In the genomic region with DNA sequence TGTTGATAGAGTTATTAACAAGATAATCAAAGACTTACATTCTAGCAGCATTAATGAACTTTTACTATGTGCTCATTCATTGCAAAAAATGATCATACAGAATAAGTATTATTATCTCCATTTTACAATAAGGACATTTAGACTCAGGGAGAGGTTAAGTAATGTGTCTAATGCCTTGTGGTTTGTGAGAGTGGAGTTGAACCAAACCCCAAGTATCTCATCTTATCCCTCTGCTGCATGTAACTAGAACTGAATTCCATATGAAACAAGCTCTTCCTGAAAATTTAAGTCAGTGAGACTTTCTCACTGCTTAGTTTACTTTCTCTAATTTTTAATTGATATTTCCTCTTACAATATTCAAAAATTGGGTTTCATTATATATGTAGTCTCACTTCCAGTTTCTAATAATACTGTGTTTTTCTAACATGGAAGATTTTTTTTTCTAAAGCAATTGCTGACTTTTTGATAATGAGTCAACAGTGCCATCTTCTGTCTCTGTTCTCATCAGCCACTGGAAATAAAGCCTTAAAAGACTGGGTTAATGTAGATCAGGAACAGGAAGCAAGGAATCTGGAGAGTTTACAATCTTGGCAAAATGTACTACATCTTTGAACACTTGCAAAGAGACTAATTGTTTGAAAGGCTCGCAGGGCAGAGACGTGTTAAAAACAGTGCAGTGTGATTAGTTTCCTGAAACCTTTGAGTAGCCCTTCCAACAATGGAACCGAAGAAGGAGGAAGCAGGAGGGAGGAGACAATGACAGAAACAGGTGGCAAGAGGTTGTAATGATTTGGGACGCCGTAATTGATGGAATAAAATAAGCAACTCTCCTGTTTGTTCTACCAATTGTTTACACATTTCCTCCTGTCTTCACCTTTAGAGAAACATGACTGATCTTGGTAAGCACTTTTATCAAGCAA, we compare ENCODE assay signal across 8 cellular contexts.
A peak's percentile ranks its signal among the peaks of the same experiment; 100 is the strongest.
DNase-seq lines count a peak whose midpoint lies in the region; ATAC-seq and TF ChIP-seq lines count a peak whose summit lies in the region.

No MANE protein-coding gene starts in this region.

- TF ChIP-seq CTCF in BE2C (IDR thresholded peaks at IDR 0.05; ENCODE audit: low read depth, low read length) (peak; percentile 74), epithelial cell of proximal tubule (conservative IDR thresholded peaks at IDR 0.05; ENCODE audit: low read depth, low read length) (peak; percentile 70)

- no peaks in the 10 kb centered on the region for H3K9me3 ChIP-seq in BE2C

- H3K4me3 ChIP-seq in BE2C (ENCODE audit: low read depth, low read length) (peak overlapping the region; percentile 52), epithelial cell of proximal tubule (ENCODE audit: low read depth, low read length) (peak overlapping the region; percentile 47), H7 (ENCODE audit: insufficient read depth, low read depth, low read length) (no peak overlapping the region)

- no peak for DNase-seq in BE2C
- DNase-seq in NCI-H446 treated with DMSO at 0.1 percent for 48 hours (lab: John Stamatoyannopoulos, UW), result peak; percentile 63
- peak; percentile 26 for DNase-seq in epithelial cell of proximal tubule (ENCODE audit: low read depth)
- DNase-seq in C1 segment of cervical spinal cord (lab: John Stamatoyannopoulos, UW), result no peak
- no peak for DNase-seq in iPS-NIHi7 (ENCODE audit: extremely low spot score)
- DNase-seq in H7, result no peak

- H3K27me3 ChIP-seq in BE2C (no peaks in the 10 kb centered on the region), H7 (ENCODE audit: control insufficient read depth, insufficient read depth, low read length) (no peaks in the 10 kb centered on the region)

- ATAC-seq in GM19372 (IDR thresholded peaks at IDR 0.05; ENCODE audit: low read depth, unreplicated experiment), result peak; percentile 75
- ATAC-seq in HG03196 (IDR thresholded peaks at IDR 0.05; ENCODE audit: unreplicated experiment), result peak; percentile 89

- H3K4me1 ChIP-seq in BE2C, result peaks cover 11% of the 10 kb centered on the region

- H3K36me3 ChIP-seq in BE2C, result no peaks in the 10 kb centered on the region
- H3K36me3 ChIP-seq in H7 (replicated peaks; ENCODE audit: control insufficient read depth, insufficient read depth, low read length), result no peaks in the 10 kb centered on the region

Comparison
In these comparisons a context has a peak if more than half of its experiments do, and no peak if none do; other contexts are left out.
1. DNase-seq: peak in NCI-H446 treated with DMSO at 0.1 percent for 48 hours (single experiment) and epithelial cell of proximal tubule (single experiment); none in BE2C (single experiment), C1 segment of cervical spinal cord (0 of 14), iPS-NIHi7 (single experiment) and H7 (single experiment).